13 cellular contexts compared by ENCODE assay signal in the genomic region with DNA sequence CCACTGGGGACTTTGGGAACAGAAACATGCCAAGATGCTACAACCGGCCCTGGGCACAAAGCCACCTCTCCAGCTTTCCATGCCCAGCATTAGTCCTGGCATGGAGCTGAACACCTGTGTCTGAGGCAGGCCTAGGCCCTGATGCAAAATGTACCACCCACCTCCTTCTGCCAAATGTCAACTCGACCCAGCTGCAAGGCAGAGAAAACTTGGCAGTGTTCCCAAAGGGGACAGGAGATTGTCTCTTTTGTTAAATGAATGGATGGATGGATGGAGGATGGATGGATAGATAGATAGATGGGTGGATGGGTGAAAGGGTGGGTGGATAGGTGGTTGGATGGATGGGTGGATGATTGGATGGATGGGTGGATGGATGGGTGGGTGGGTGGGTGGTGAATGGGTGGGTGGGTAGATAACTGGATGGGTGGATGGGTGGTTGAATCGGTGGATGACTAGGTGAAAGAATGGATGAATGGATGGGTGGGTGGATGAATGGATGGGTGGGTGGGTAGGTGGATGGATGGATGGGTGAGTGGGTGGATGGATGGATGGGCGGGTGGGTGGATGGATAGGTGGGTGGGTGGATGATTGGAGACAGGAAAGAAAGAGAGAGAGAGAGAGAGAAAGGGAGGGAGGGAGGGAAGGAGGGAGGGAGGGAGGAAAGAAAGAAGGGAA.
A peak's percentile ranks its signal among the peaks of the same experiment; 100 is the strongest.
DNase-seq lines count a peak whose midpoint lies in the region; ATAC-seq and TF ChIP-seq lines count a peak whose summit lies in the region.
"Had no signal": no experiment of that assay in that cellular context is flagged by ENCODE, and none has a peak within 500 bp of the region (broad histone marks: within the 10 kb centered on the region; RNA-seq: fewer than 3 reads in every experiment).

No MANE protein-coding gene starts in this region.

- peak overlapping the region; percentile 23 for H3K27ac ChIP-seq in temporal lobe (ENCODE audit: low read depth, low read length)

- peak overlapping the region; percentile 62 for H3K27ac Mint-ChIP-seq in activated naive CD4-positive, alpha-beta T cell treated with anti-CD3 and anti-CD28 coated beads, Interleukin-2, amount 50 U/mL, for 24 hours
- H3K27ac Mint-ChIP-seq in brain: peak overlapping the region; percentile 92 to 100 (median 99)

- H3K27me3 Mint-ChIP-seq in activated naive CD4-positive, alpha-beta T cell treated with anti-CD3 and anti-CD28 coated beads, Interleukin-2, amount 50 U/mL, for 24 hours: no peaks in the 10 kb centered on the region
- H3K27me3 Mint-ChIP-seq in brain: peaks cover 10% of the 10 kb centered on the region

- H3K4me3 Mint-ChIP-seq in activated naive CD4-positive, alpha-beta T cell treated with anti-CD3 and anti-CD28 coated beads, Interleukin-2, amount 50 U/mL, for 24 hours: no peak overlapping the region
- peak overlapping the region in 2 of 5 experiments; percentile 45 to 50 for H3K4me3 Mint-ChIP-seq in brain

- DNase-seq in activated naive CD4-positive, alpha-beta T cell treated with anti-CD3 and anti-CD28 coated beads, Interleukin-2, amount 50 U/mL, for 16 hours: no peak
- DNase-seq in NCI-H1694 treated with DMSO at 0.1 percent for 48 hours (lab: John Stamatoyannopoulos, UW) (peak; percentile 90), GM19238 (ENCODE audit: insufficient read length, low spot score) (no peak)
- DNase-seq: activated CD4-positive, CD25-positive, alpha-beta regulatory T cell treated with anti-CD3 and anti-CD28 coated beads, Interleukin-2, amount 50 U/mL, for 72 hours; activated T-cell treated with anti-CD3 and anti-CD28 coated beads, Interleukin-2, amount 50 U/mL, for 1 hour; cortex of kidney; kidney; NCI-H446 treated with DMSO at 0.1 percent for 48 hours had no signal

- no peak for TF ChIP-seq CTCF in brain (conservative IDR thresholded peaks at IDR 0.05)

- no peaks in the 10 kb centered on the region for H3K36me3 Mint-ChIP-seq in activated naive CD4-positive, alpha-beta T cell treated with anti-CD3 and anti-CD28 coated beads, Interleukin-2, amount 50 U/mL, for 24 hours
- no peaks in the 10 kb centered on the region for H3K36me3 Mint-ChIP-seq in brain

- H3K4me1 Mint-ChIP-seq in activated naive CD4-positive, alpha-beta T cell treated with anti-CD3 and anti-CD28 coated beads, Interleukin-2, amount 50 U/mL, for 24 hours: peaks cover 78% of the 10 kb centered on the region
- peaks cover 97% of the 10 kb centered on the region for H3K4me1 Mint-ChIP-seq in brain

- no peaks in the 10 kb centered on the region for H3K9me3 Mint-ChIP-seq in activated naive CD4-positive, alpha-beta T cell treated with anti-CD3 and anti-CD28 coated beads, Interleukin-2, amount 50 U/mL, for 24 hours
- H3K9me3 Mint-ChIP-seq in brain: peaks cover 0 to 2% (median 0%) of the 10 kb centered on the region in 5 experiments

- ATAC-seq in GM18511 (IDR thresholded peaks at IDR 0.05; ENCODE audit: unreplicated experiment) (no peak), HG03354 (IDR thresholded peaks at IDR 0.05; ENCODE audit: poor library complexity, severe bottlenecking, unreplicated experiment) (no peak)
